Comparison of ENCODE assay signal across 25 cellular contexts in the genomic region with DNA sequence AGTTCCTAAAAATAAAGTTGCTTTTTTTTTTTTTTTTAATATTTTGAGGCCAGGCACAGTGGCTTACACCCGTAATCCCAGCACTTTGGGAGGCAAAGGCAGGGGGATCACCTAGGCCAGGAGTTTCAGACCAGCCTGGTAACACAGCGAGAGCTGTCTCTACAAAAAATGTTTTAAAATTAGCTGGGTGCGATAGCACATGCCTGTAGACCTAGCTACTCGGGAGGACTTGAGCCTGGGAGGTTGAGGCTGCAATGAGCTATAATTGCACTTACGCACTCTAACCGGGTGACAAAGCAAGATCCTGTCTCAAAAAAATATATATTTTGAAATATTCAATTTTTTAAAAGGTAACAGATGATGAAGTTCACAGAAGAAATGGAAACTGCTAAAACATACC.
"Had no signal": no experiment of that assay in that cellular context is flagged by ENCODE, and none has a peak within 500 bp of the region (broad histone marks: within the 10 kb centered on the region; RNA-seq: fewer than 3 reads in every experiment).

No MANE protein-coding gene starts in this region.

- H3K4me2 ChIP-seq: hepatocyte, smooth muscle cell had no signal

- H3K36me3 ChIP-seq: suprapubic skin, vagina had no signal

- H2AFZ ChIP-seq: hepatocyte had no signal

- DNase-seq: cortex of kidney; effector memory CD8-positive, alpha-beta T cell; erythroblast; esophagus squamous epithelium; foreskin melanocyte; kidney; lower lobe of right lung; naive thymus-derived CD8-positive, alpha-beta T cell; nephron progenitor cell; nucleus accumbens; posterior cingulate gyrus; retina; stimulated activated CD4-positive, alpha-beta T cell treated with anti-CD3 and anti-CD28 coated beads, Interleukin-12 subunit alpha, Interleukin-12 subunit beta, amount 100 ng/mL, for 4 hours; stimulated activated CD4-positive, alpha-beta T cell treated with anti-CD3 and anti-CD28 coated beads, Interleukin-1b, Interleukin-23, amount 100 ng/mL, for 48 hours; stimulated activated CD4-positive, alpha-beta T cell treated with anti-CD3 and anti-CD28 coated beads, Interleukin-4, amount 100 ng/mL, for 1 hour; stimulated activated CD8-positive, alpha-beta memory T cell treated with anti-CD3 and anti-CD28 coated beads, Interleukin-4, amount 100 ng/mL, for 48 hours; stimulated activated naive CD4-positive, alpha-beta T cell; stimulated activated naive CD8-positive, alpha-beta T cell treated with anti-CD3 and anti-CD28 coated beads, Interleukin-15, amount 100 ng/mL, for 72 hours; transverse colon had no signal

- H3K4me3 ChIP-seq: esophagus squamous epithelium, hepatocyte, lower lobe of right lung, smooth muscle cell, suprapubic skin, transverse colon, vagina had no signal

- H3K27me3 ChIP-seq: esophagus squamous epithelium, hepatocyte, suprapubic skin, transverse colon, vagina had no signal

- H3K9me3 ChIP-seq: esophagus squamous epithelium, lower lobe of right lung, suprapubic skin, transverse colon, vagina had no signal

- H3K27ac ChIP-seq: esophagus squamous epithelium, hepatocyte, lower lobe of right lung, suprapubic skin, transverse colon, vagina had no signal

- ATAC-seq: effector memory CD8-positive, alpha-beta T cell; left lobe of liver; lower lobe of right lung; naive thymus-derived CD8-positive, alpha-beta T cell; sciatic nerve; stimulated activated naive CD8-positive, alpha-beta T cell treated with anti-CD3 and anti-CD28 coated beads, Interleukin-15, amount 100 ng/mL, for 72 hours had no signal
